ENCODE assay signal across 1 cellular context in genomic region chr12:56080556-56081138, GRCh38.
TF ChIP-seq lines count a peak whose summit lies in the region.

No MANE protein-coding gene starts in this region.

TF ChIP-seq in WTC11, 78 proteins besides CTCF, POLR2A, EP300 and RAD21 (continued from another document):
- TF ChIP-seq TEAD1 (CRISPR knock-in tag; IDR thresholded peaks at IDR 0.05) (0 out of 2 replicates have a peak, but pooled peaks have one; percentile 3), ETV6 (CRISPR knock-in tag; IDR thresholded peaks at IDR 0.05) (peak; percentile 16; the same call in 1 of the 2 replicates)
